ENCODE assay signal across 11 cellular contexts in genomic region chr12:88960213-88960878, GRCh38.
DNase-seq lines count a peak whose midpoint lies in the region; ATAC-seq and TF ChIP-seq lines count a peak whose summit lies in the region.
"Had no signal": no experiment of that assay in that cellular context is flagged by ENCODE, and none has a peak within 500 bp of the region (broad histone marks: within the 10 kb centered on the region; RNA-seq: fewer than 3 reads in every experiment).

No MANE protein-coding gene starts in this region.

- RAD21 ChIA-PET in HCT116 (lab: Charles Lee; ENCODE audit: low non-redundant PET in 1 of 2, low total read pairs in 2 of 2, uncharacterized antibody in 2 of 2, unreplicated experiment in 2 of 2), result interaction anchor here (0.9 to 2.0 kb wide), 3 partner anchors 26 to 29 kb away, joined by 3 to 6 read pairs (median 3); no protein-coding TSS in a partner anchor

- DNase-seq in AG08395 (ENCODE audit: low spot score) (peak; percentile 4), HCT116 (ENCODE audit: low read depth, low spot score) (peak; percentile 91), SW480 (ENCODE audit: low spot score) (peak; percentile 70), left cardiac atrium (no peak), posterior cingulate gyrus (no peak), colonic mucosa (no peak), NCI-H128 (lab: John Stamatoyannopoulos, UW; ENCODE audit: unreplicated experiment) (no peak), NCI-H510A treated with DMSO at 0.1 percent for 48 hours (lab: John Stamatoyannopoulos, UW) (no peak)
- DNase-seq: Peyer's patch had no signal

- H3K9ac ChIP-seq in HCT116 (ENCODE audit: low read length) (peak overlapping the region; percentile 40), colonic mucosa (ENCODE audit: low read depth in 2 of 2, low read length in 2 of 2) (no peak overlapping the region)

- intact Hi-C loops in HCT116 (cut with micrococcal nuclease) (loop anchor here (10.0 kb wide), 1 partner anchor 386 kb away; no protein-coding TSS in a partner anchor), left cardiac atrium (cut with DNase I) (no loop called here), posterior cingulate gyrus (cut with DNase I) (no loop called here), colonic mucosa (cut with DNase I) (no loop called here)

- H4K20me1 ChIP-seq in HCT116 (ENCODE audit: insufficient read depth), result no peaks in the 10 kb centered on the region

- no peaks in the 10 kb centered on the region for H3K9me2 ChIP-seq in HCT116 (ENCODE audit: insufficient read depth)

- CTCF ChIA-PET in HCT116 (lab: Charles Lee), result interaction anchor here (1.8 kb wide), 1 partner anchor 14 kb away, joined by 7 read pairs; no protein-coding TSS in a partner anchor

- no peak for TF ChIP-seq POLR2A in HCT116 (IDR thresholded peaks at IDR 0.05; ENCODE audit: borderline replicate concordance, extremely low read depth, insufficient read depth, insufficient read length)

- H3K4me2 ChIP-seq in HCT116 (ENCODE audit: low read length), result peak overlapping the region; percentile 57

- H3K27ac ChIP-seq in HCT116 (ENCODE audit: low read depth, low read length) (peak overlapping the region; percentile 97), colonic mucosa (no peak overlapping the region)
- H3K27ac ChIP-seq: C4-2B, Peyer's patch had no signal

- H3K27me3 ChIP-seq in HCT116 (ENCODE audit: insufficient read depth, low read length), result no peaks in the 10 kb centered on the region
- H3K27me3 ChIP-seq in colonic mucosa, result no peaks in the 10 kb centered on the region
- H3K27me3 ChIP-seq: Peyer's patch had no signal

- POLR2A ChIA-PET in HCT116 (lab: Charles Lee), result interaction anchor here (0.7 to 3.0 kb wide), 15 partner anchors 8 to 392 kb away, joined by 3 to 15 read pairs (median 7); partner anchors contain the start of genes DUSP6 and KITLG

- H3K4me3 ChIP-seq in HCT116 (replicated peaks in 1 of 2; ENCODE audit: low read depth in 1 of 2, low read length in 2 of 2), result peak overlapping the region in 1 of 2 experiments; percentile 8; a peak in 1 of 4 replicates
- H3K4me3 ChIP-seq in colonic mucosa, result no peak overlapping the region
- H3K4me3 ChIP-seq: Peyer's patch had no signal

- H3K9me3 ChIP-seq in HCT116 (ENCODE audit: control insufficient read depth in 1 of 2, insufficient read depth in 1 of 2, low read depth in 1 of 2, low read length in 2 of 2) (no peaks in the 10 kb centered on the region), colonic mucosa (no peaks in the 10 kb centered on the region)
- H3K9me3 ChIP-seq: Peyer's patch had no signal

- ATAC-seq in HCT116 (peak; percentile 85), left cardiac atrium (peak; percentile 82 to 87)
- ATAC-seq: esophagus mucosa had no signal

- H2AFZ ChIP-seq in HCT116 (ENCODE audit: low read depth, low read length, poor library complexity, severe bottlenecking), result no peak overlapping the region

- BruUV-seq in HCT116 (replicated peaks; lab: Mats Ljungman, UMichigan), result no TSS peak

- H3K36me3 ChIP-seq in HCT116 (ENCODE audit: control insufficient read depth in 1 of 2, insufficient read depth in 2 of 2, low read length in 2 of 2) (0 out of 4 replicates have a peak, but pooled peaks cover 0 to 10% of the 10 kb centered on the region in 2 experiments), colonic mucosa (no peaks in the 10 kb centered on the region)
- H3K36me3 ChIP-seq: Peyer's patch had no signal

- H3K4me1 ChIP-seq in HCT116 (ENCODE audit: control insufficient read depth in 1 of 2, insufficient read depth in 2 of 2, low read length in 2 of 2) (peaks cover 69 to 87% of the 10 kb centered on the region in 2 experiments), colonic mucosa (no peaks in the 10 kb centered on the region)

- peak; percentile 29; the same call in 1 of the 2 replicates for TF ChIP-seq RAD21 in HCT116 (IDR thresholded peaks at IDR 0.05; ENCODE audit: low read depth)

- TF ChIP-seq CTCF in HCT116 (IDR thresholded peaks at IDR 0.05 in 2 of 3, conservative IDR thresholded peaks at IDR 0.05 in 1 of 3; ENCODE audit: borderline replicate concordance in 1 of 3, insufficient read depth in 1 of 3, low read depth in 2 of 3, low read length in 2 of 3) (no peak), colonic mucosa (IDR thresholded peaks at IDR 0.05) (no peak)

- H3K79me2 ChIP-seq in HCT116 (ENCODE audit: insufficient read depth, low read length), result peaks cover 34% of the 10 kb centered on the region; the same call in 1 of the 2 replicates

TF ChIP-seq in HCT116, 20 proteins besides CTCF, POLR2A, EP300 and RAD21:
- TF ChIP-seq POLR2AphosphoS5 (IDR thresholded peaks at IDR 0.05; ENCODE audit: low read depth, low read length) (peak; percentile 80), CBX3 (IDR thresholded peaks at IDR 0.05; ENCODE audit: low read depth) (peak; percentile 80), FOSL1 (IDR thresholded peaks at IDR 0.05; ENCODE audit: low read depth) (peak; percentile 94), JUND (IDR thresholded peaks at IDR 0.05) (peak; percentile 98), ZBTB33 (IDR thresholded peaks at IDR 0.05; ENCODE audit: extremely low read depth, insufficient replicate concordance, low read length) (peak; percentile 16), EZH2phosphoT487 (IDR thresholded peaks at IDR 0.05; ENCODE audit: borderline replicate concordance) (no peak), ZNF274 (IDR thresholded peaks at IDR 0.05; ENCODE audit: low read depth, low read length) (no peak), ATF3 (IDR thresholded peaks at IDR 0.05) (peak; percentile 61; the same call in 1 of the 2 replicates), YY1 (IDR thresholded peaks at IDR 0.05; ENCODE audit: extremely low read depth, insufficient replicate concordance, low read depth, low read length) (peak; percentile 19), EGR1 (IDR thresholded peaks at IDR 0.05; ENCODE audit: low read depth) (0 out of 2 replicates have a peak, but pooled peaks have one; percentile 37), SIN3A (IDR thresholded peaks at IDR 0.05; ENCODE audit: low read depth) (peak; percentile 82; the same call in 1 of the 2 replicates), SRF (IDR thresholded peaks at IDR 0.05; ENCODE audit: low read depth) (peak; percentile 87), TCF7L2 (IDR thresholded peaks at IDR 0.05; ENCODE audit: borderline replicate concordance, extremely low read depth, insufficient read depth, insufficient read length) (peak; percentile 98), EZH2 (IDR thresholded peaks at IDR 0.05) (no peak), REST (IDR thresholded peaks at IDR 0.05; ENCODE audit: low read depth) (no peak), MAX (IDR thresholded peaks at IDR 0.05) (peak; percentile 65), SP1 (IDR thresholded peaks at IDR 0.05; ENCODE audit: low read depth) (peak; percentile 97), ZFX (IDR thresholded peaks at IDR 0.05) (no peak), CEBPB (IDR thresholded peaks at IDR 0.05; ENCODE audit: low read depth) (peak; percentile 82; the same call in 1 of the 2 replicates), ELF1 (IDR thresholded peaks at IDR 0.05; ENCODE audit: borderline replicate concordance, low read depth) (no peak)

Comparison
In these comparisons a context has a peak if more than half of its experiments do, and no peak if none do; other contexts are left out.
1. DNase-seq: peak in AG08395 (single experiment), HCT116 (single experiment) and SW480 (single experiment); none in left cardiac atrium (single experiment), posterior cingulate gyrus (0 of 10), colonic mucosa (single experiment), NCI-H128 (single experiment) and NCI-H510A treated with DMSO at 0.1 percent for 48 hours (single experiment).